Comparison of ENCODE assay signal across 27 cellular contexts in genomic region chr1:198295975-198296374, GRCh38.
DNase-seq lines count a peak whose midpoint lies in the region; ATAC-seq and TF ChIP-seq lines count a peak whose summit lies in the region.
"Had no signal": no experiment of that assay in that cellular context is flagged by ENCODE, and none has a peak within 500 bp of the region (broad histone marks: within the 10 kb centered on the region; RNA-seq: fewer than 3 reads in every experiment).

No MANE protein-coding gene starts in this region.

- H4K91ac ChIP-seq in IMR-90 (ENCODE audit: insufficient read depth, low read depth, low read length) = no peak overlapping the region

- TF ChIP-seq RAD21 in IMR-90 (IDR thresholded peaks at IDR 0.05; ENCODE audit: low read length) = no peak

- H4K5ac ChIP-seq in IMR-90 (ENCODE audit: low read depth, low read length) = peak overlapping the region; percentile 78

- BruUV-seq in IMR-90 (replicated peaks; lab: Mats Ljungman, UMichigan) = no TSS peak

- H2AK9ac ChIP-seq in IMR-90 (replicated peaks; ENCODE audit: low read depth, low read length, poor library complexity) = no peak overlapping the region

- H2AFZ ChIP-seq in IMR-90 (replicated peaks; ENCODE audit: low read length, poor library complexity) = no peak overlapping the region
- H2AFZ ChIP-seq: parathyroid adenoma had no signal

- in situ Hi-C loops in IMR-90 (cut with MboI; ENCODE audit: low sequenced_read_pairs) = no loop called here

- WGBS in IMR-90 (ENCODE audit: extremely low coverage in 2 of 2, insufficient read length in 1 of 2), 2 experiments = no CpG with 5 or more reads among the region's 4 CpGs

- intact Hi-C loops in IMR-90 (cut with micrococcal nuclease) = no loop called here
- intact Hi-C loops in naive thymus-derived CD4-positive, alpha-beta T cell (cut with micrococcal nuclease) = no loop called here

- no peak overlapping the region for H2BK120ac ChIP-seq in IMR-90 (ENCODE audit: low read depth, low read length)

- peaks cover 49% of the 10 kb centered on the region for H3K4me1 Mint-ChIP-seq in glutamatergic neuron (ENCODE audit: low read depth, unreplicated experiment)
- peaks cover 44% of the 10 kb centered on the region for H3K4me1 Mint-ChIP-seq in neural crest cell
- peaks cover 3 to 19% (median 5%) of the 10 kb centered on the region in 7 donors for H3K4me1 Mint-ChIP-seq in naive thymus-derived CD4-positive, alpha-beta T cell

- H3K9me3 Mint-ChIP-seq in glutamatergic neuron (ENCODE audit: unreplicated experiment) (peaks cover 6% of the 10 kb centered on the region), neural crest cell (no peaks in the 10 kb centered on the region)
- H3K9me3 Mint-ChIP-seq in naive thymus-derived CD4-positive, alpha-beta T cell = no peaks in the 10 kb centered on the region
- H3K9me3 Mint-ChIP-seq: activated T-cell treated with anti-CD3 and anti-CD28 coated beads, Interleukin-2, amount 50 U/mL, for 24 hours; CD4-positive, alpha-beta memory T cell; T-helper 2 cell treated with Interferon-gamma antibody and Interleukin-4, amounts not matched to agents 5 μg/mL and 100 μg/mL, for 36 hours had no signal

- H3K36me3 ChIP-seq in BE2C (no peaks in the 10 kb centered on the region), IMR-90 (ENCODE audit: control insufficient read depth, insufficient read depth, low read length) (peaks cover 10% of the 10 kb centered on the region)
- peaks cover 4 to 15% (median 15%) of the 10 kb centered on the region in 3 experiments for H3K36me3 ChIP-seq in naive thymus-derived CD4-positive, alpha-beta T cell (ENCODE audit: control insufficient read depth in 2 of 3, insufficient read depth in 3 of 3, low read length in 3 of 3)
- H3K36me3 ChIP-seq: HAP-1 had no signal

- dilution Hi-C loops in IMR-90 (cut with HindIII; ENCODE audit: low sequenced_read_pairs, unreplicated experiment) = no loop called here

- H2AK5ac ChIP-seq in IMR-90 (ENCODE audit: low read depth, low read length) = 0 out of 2 replicates have a peak overlapping the region, but pooled peaks have one; percentile 20

- TF ChIP-seq CTCF in BE2C (IDR thresholded peaks at IDR 0.05; ENCODE audit: low read depth, low read length) (no peak), IMR-90 (conservative IDR thresholded peaks at IDR 0.05; ENCODE audit: low read depth, low read length) (no peak), glutamatergic neuron (IDR thresholded peaks at IDR 0.05; ENCODE audit: partially characterized antibody, unreplicated experiment) (no peak), neural crest cell (conservative IDR thresholded peaks at IDR 0.05) (no peak)

- H3K27ac ChIP-seq in IMR-90 (ENCODE audit: insufficient read depth, low read length) = no peak overlapping the region
- no peak overlapping the region for H3K27ac ChIP-seq in naive thymus-derived CD4-positive, alpha-beta T cell (ENCODE audit: low read depth, low read length)
- H3K27ac ChIP-seq: esophagus squamous epithelium, parathyroid adenoma, stomach, tibial artery had no signal

- peak overlapping the region; percentile 73 for H3K4me3 Mint-ChIP-seq in glutamatergic neuron (ENCODE audit: unreplicated experiment)
- H3K4me3 Mint-ChIP-seq in neural crest cell = peak overlapping the region; percentile 41
- H3K4me3 Mint-ChIP-seq in naive thymus-derived CD4-positive, alpha-beta T cell = no peak overlapping the region
- H3K4me3 Mint-ChIP-seq: activated T-cell treated with anti-CD3 and anti-CD28 coated beads, Interleukin-2, amount 50 U/mL, for 24 hours; CD4-positive, alpha-beta memory T cell; T-helper 2 cell treated with Interferon-gamma antibody and Interleukin-4, amounts not matched to agents 5 μg/mL and 100 μg/mL, for 36 hours had no signal

- H4K8ac ChIP-seq in IMR-90 (ENCODE audit: low read depth in 2 of 2, low read length in 2 of 2) = peak overlapping the region; percentile 47 to 71; a peak in 2 of 4 replicates

- CTCF ChIA-PET in IMR-90 (lab: Yijun Ruan, JAX) = no interaction called here
- CTCF ChIA-PET in naive thymus-derived CD4-positive, alpha-beta T cell (lab: Charles Lee) = no interaction called here

- no peak overlapping the region for H2BK15ac ChIP-seq in IMR-90 (ENCODE audit: low read depth, low read length)

- H3K4me2 ChIP-seq in IMR-90 (ENCODE audit: low read depth, low read length) = no peak overlapping the region

- H3K4me3 ChIP-seq in BE2C (ENCODE audit: low read depth, low read length) (no peak overlapping the region), IMR-90 (ENCODE audit: insufficient read depth, low read depth, low read length) (no peak overlapping the region)
- H3K4me3 ChIP-seq in naive thymus-derived CD4-positive, alpha-beta T cell (ENCODE audit: low read length) = no peak overlapping the region
- H3K4me3 ChIP-seq: esophagus squamous epithelium, HAP-1, stomach, tibial artery had no signal

- H3K18ac ChIP-seq in IMR-90 (ENCODE audit: low read depth, low read length) = peak overlapping the region; percentile 61; the same call in 1 of the 2 replicates

- peak overlapping the region; percentile 12 for H3K23ac ChIP-seq in IMR-90 (ENCODE audit: low read depth, low read length)

- H3K27me3 Mint-ChIP-seq in glutamatergic neuron (ENCODE audit: unreplicated experiment) (peaks cover 5% of the 10 kb centered on the region), neural crest cell (ENCODE audit: low read depth) (no peaks in the 10 kb centered on the region)
- no peaks in the 10 kb centered on the region for H3K27me3 Mint-ChIP-seq in naive thymus-derived CD4-positive, alpha-beta T cell
- H3K27me3 Mint-ChIP-seq: activated T-cell treated with anti-CD3 and anti-CD28 coated beads, Interleukin-2, amount 50 U/mL, for 24 hours; CD4-positive, alpha-beta memory T cell had no signal

- DNase-seq in BE2C (peak; percentile 13), IMR-90 (no peak), glutamatergic neuron (peak; percentile 14), neural crest cell (ENCODE audit: low read depth, low spot score) (no peak), NOMO-1 treated with DMSO at 0.1 percent for 48 hours (lab: John Stamatoyannopoulos, UW; ENCODE audit: unreplicated experiment) (no peak), Kasumi-1 (lab: John Stamatoyannopoulos, UW) (no peak)
- DNase-seq in naive thymus-derived CD4-positive, alpha-beta T cell = no peak
- DNase-seq: activated CD4-positive, alpha-beta T cell treated with anti-CD3 and anti-CD28 coated beads for 48 hours; activated naive CD4-positive, alpha-beta T cell treated with Interleukin-2 at 50 U/mL for 16 hours; activated T-cell treated with anti-CD3 and anti-CD28 coated beads, Interleukin-2, amount 50 U/mL, for 24 hours; CD4-positive, alpha-beta memory T cell; DMS 273 treated with DMSO at 0.1 percent for 48 hours; esophagus squamous epithelium; kidney; mammary epithelial cell; NCI-H1092; NCI-H2029; NCI-H226; NCI-H748 treated with DMSO at 0.1 percent for 48 hours; RPMI8226; stimulated activated CD8-positive, alpha-beta memory T cell treated with anti-CD3 and anti-CD28 coated beads, Interleukin-4, amount 100 ng/mL, for 48 hours; stomach; tibial artery had no signal

- H3K4me1 ChIP-seq in BE2C (peaks cover 14% of the 10 kb centered on the region), IMR-90 (ENCODE audit: control insufficient read depth, insufficient read depth, low read length) (peaks cover 5% of the 10 kb centered on the region)
- H3K4me1 ChIP-seq in naive thymus-derived CD4-positive, alpha-beta T cell (ENCODE audit: control insufficient read depth in 2 of 2, insufficient read depth in 2 of 2, low read length in 2 of 2) = no peaks in the 10 kb centered on the region
- H3K4me1 ChIP-seq: esophagus squamous epithelium, parathyroid adenoma had no signal

- H2BK5ac ChIP-seq in IMR-90 (ENCODE audit: low read depth, low read length, poor library complexity, severe bottlenecking) = peak overlapping the region; percentile 55

- ATAC-seq in IMR-90 (ENCODE audit: low read depth) (no peak), GM19463 (IDR thresholded peaks at IDR 0.05; ENCODE audit: unreplicated experiment) (no peak)
- no peak for ATAC-seq in naive thymus-derived CD4-positive, alpha-beta T cell

- H3K14ac ChIP-seq in IMR-90 (replicated peaks; ENCODE audit: low read depth, low read length) = 0 out of 2 replicates have a peak overlapping the region, but pooled peaks have one; percentile 72

- no peak for TF ChIP-seq POLR2A in IMR-90 (IDR thresholded peaks at IDR 0.05; ENCODE audit: low read depth, low read length)

- peaks cover 10 to 23% of the 10 kb centered on the region in 2 experiments for H3K79me1 ChIP-seq in IMR-90 (ENCODE audit: low read depth in 1 of 2, low read length in 2 of 2)

- no peaks in the 10 kb centered on the region for H4K20me1 ChIP-seq in IMR-90 (ENCODE audit: insufficient read depth, low read length)

- H3K36me3 Mint-ChIP-seq in glutamatergic neuron (ENCODE audit: unreplicated experiment) (no peaks in the 10 kb centered on the region), neural crest cell (ENCODE audit: low read depth) (peaks cover 4% of the 10 kb centered on the region)
- peaks cover 13 to 40% (median 31%) of the 10 kb centered on the region in 5 donors for H3K36me3 Mint-ChIP-seq in naive thymus-derived CD4-positive, alpha-beta T cell

- H3K27ac Mint-ChIP-seq in glutamatergic neuron (ENCODE audit: unreplicated experiment) (peak overlapping the region; percentile 89), neural crest cell (ENCODE audit: unreplicated experiment) (peak overlapping the region; percentile 1)
- H3K27ac Mint-ChIP-seq in naive thymus-derived CD4-positive, alpha-beta T cell = no peak overlapping the region
- H3K27ac Mint-ChIP-seq: activated T-cell treated with anti-CD3 and anti-CD28 coated beads, Interleukin-2, amount 50 U/mL, for 24 hours; T-helper 2 cell treated with Interferon-gamma antibody and Interleukin-4, amounts not matched to agents 5 μg/mL and 100 μg/mL, for 36 hours had no signal

- no peaks in the 10 kb centered on the region for H3K27me3 ChIP-seq in BE2C
- no peaks in the 10 kb centered on the region for H3K27me3 ChIP-seq in IMR-90 (ENCODE audit: control insufficient read depth, insufficient read depth, low read length)
- no peaks in the 10 kb centered on the region for H3K27me3 ChIP-seq in naive thymus-derived CD4-positive, alpha-beta T cell (ENCODE audit: control insufficient read depth in 2 of 2, insufficient read depth in 2 of 2, low read length in 2 of 2)
- H3K27me3 ChIP-seq: esophagus squamous epithelium, stomach, tibial artery had no signal

- no peak overlapping the region for H3K56ac ChIP-seq in IMR-90 (ENCODE audit: extremely low read depth, insufficient read depth, low read length)

- no peak overlapping the region for H3K4ac ChIP-seq in IMR-90 (ENCODE audit: low read depth, low read length)

- POLR2A ChIA-PET in IMR-90 (lab: Charles Lee; ENCODE audit: unreplicated experiment) = no interaction called here
- POLR2A ChIA-PET in naive thymus-derived CD4-positive, alpha-beta T cell (lab: Charles Lee) = no interaction called here

- no peak overlapping the region for H2BK20ac ChIP-seq in IMR-90 (ENCODE audit: low read depth, low read length)

- H3K9ac ChIP-seq in IMR-90 (ENCODE audit: low read depth, low read length) = no peak overlapping the region
- H3K9ac ChIP-seq: parathyroid adenoma had no signal

- peaks cover 4% of the 10 kb centered on the region for H3K9me1 ChIP-seq in IMR-90 (ENCODE audit: insufficient read depth, low read length)

- H3K9me3 ChIP-seq in BE2C (no peaks in the 10 kb centered on the region), IMR-90 (ENCODE audit: control insufficient read depth, insufficient read depth, low read length) (no peaks in the 10 kb centered on the region)
- no peaks in the 10 kb centered on the region for H3K9me3 ChIP-seq in naive thymus-derived CD4-positive, alpha-beta T cell (ENCODE audit: control insufficient read depth in 2 of 3, low read length in 3 of 3)
- H3K9me3 ChIP-seq: esophagus squamous epithelium, HAP-1, stomach, tibial artery had no signal

Comparison
In these comparisons a context has a peak if more than half of its experiments do, and no peak if none do; other contexts are left out.
1. DNase-seq: peak in BE2C (single experiment) and glutamatergic neuron (single experiment); none in IMR-90 (single experiment), neural crest cell (single experiment), NOMO-1 treated with DMSO at 0.1 percent for 48 hours (single experiment), Kasumi-1 (0 of 2) and naive thymus-derived CD4-positive, alpha-beta T cell (0 of 9).
2. H3K27ac Mint-ChIP-seq: peak in glutamatergic neuron (single experiment) and neural crest cell (single experiment); none in naive thymus-derived CD4-positive, alpha-beta T cell (0 of 9).
3. H3K4me3 Mint-ChIP-seq: peak in glutamatergic neuron (single experiment) and neural crest cell (single experiment); none in naive thymus-derived CD4-positive, alpha-beta T cell (0 of 10).